In genomic region chr16:401468-402348, GRCh38 we compare ENCODE assay signal across 8 cellular contexts. TPM values are rescaled to one million over a fixed set of nuclear protein-coding genes. Genes with fewer than 3 reads are reported as not detected.
DNase-seq lines count a peak whose midpoint lies in the region; ATAC-seq and TF ChIP-seq lines count a peak whose summit lies in the region.

Gene DECR2 (plus strand): TSS chr16:401885. CDS start chr16:401964, 79 bp downstream.

- H3K36me3 ChIP-seq in CD8-positive, alpha-beta memory T cell (ENCODE audit: insufficient read depth, low read length) = no peaks in the 10 kb centered on the region
- 0 out of 2 replicates have a peak, but pooled peaks cover 3% of the 10 kb centered on the region for H3K36me3 ChIP-seq in OCI-LY1 (ENCODE audit: insufficient read depth, low read length)
- H3K36me3 ChIP-seq in mucosa of rectum (ENCODE audit: control insufficient read depth in 2 of 2, insufficient read depth in 2 of 2, low read length in 2 of 2) = peaks cover 0 to 4% of the 10 kb centered on the region in 2 donors

- peaks cover 1% of the 10 kb centered on the region in 2 donors for H3K27me3 Mint-ChIP-seq in CD8-positive, alpha-beta memory T cell

- peak within 1 kb of the TSS; percentile 82 to 90 (median 88) for H3K4me3 Mint-ChIP-seq in CD8-positive, alpha-beta memory T cell

- peak within 1 kb of the TSS; percentile 75 for H3K27ac ChIP-seq in CD8-positive, alpha-beta memory T cell (ENCODE audit: low read depth, low read length)
- peak within 1 kb of the TSS; percentile 61 for H3K27ac ChIP-seq in OCI-LY1 (ENCODE audit: low read depth, low read length, poor library complexity, severe bottlenecking)
- H3K27ac ChIP-seq in mucosa of rectum (ENCODE audit: low read depth in 2 of 2, low read length in 2 of 2) = peak within 1 kb of the TSS; percentile 91 to 92

- peaks cover 14% of the 10 kb centered on the region for H3K4me1 ChIP-seq in CD8-positive, alpha-beta memory T cell (ENCODE audit: insufficient read depth, low read length)
- H3K4me1 ChIP-seq in OCI-LY1 (ENCODE audit: insufficient read depth, low read length, severe bottlenecking) (peaks cover 21% of the 10 kb centered on the region), mucosa of rectum (ENCODE audit: control insufficient read depth in 2 of 2, insufficient read depth in 2 of 2, low read length in 2 of 2) (peaks cover 4 to 12% of the 10 kb centered on the region in 2 donors)

- H3K4me3 ChIP-seq in CD8-positive, alpha-beta memory T cell (ENCODE audit: low read length) = peak within 1 kb of the TSS; percentile 74
- H3K4me3 ChIP-seq in OCI-LY1 (ENCODE audit: low read depth, low read length, poor library complexity, severe bottlenecking) (peak within 1 kb of the TSS; percentile 79), epithelial cell of proximal tubule (ENCODE audit: low read depth, low read length) (peak within 1 kb of the TSS; percentile 94), mucosa of rectum (ENCODE audit: low read length in 2 of 2) (peak within 1 kb of the TSS; percentile 79 to 89)

- no peaks in the 10 kb centered on the region for H3K79me2 ChIP-seq in OCI-LY1 (ENCODE audit: insufficient read depth, low read length)

- H3K9ac ChIP-seq in OCI-LY1 (ENCODE audit: low read length) (peak within 1 kb of the TSS; percentile 81), mucosa of rectum (ENCODE audit: low read depth in 1 of 2, low read length in 2 of 2) (peak within 1 kb of the TSS; percentile 80 to 87)

- ATAC-seq in GM19438 (IDR thresholded peaks at IDR 0.05; ENCODE audit: low read depth, unreplicated experiment) = peak; percentile 49

- H3K27me3 ChIP-seq in CD8-positive, alpha-beta memory T cell (ENCODE audit: insufficient read depth, low read length, poor library complexity, severe bottlenecking) = no peaks in the 10 kb centered on the region
- H3K27me3 ChIP-seq in OCI-LY1 (ENCODE audit: insufficient read depth, low read length) (no peaks in the 10 kb centered on the region; the same call in 1 of the 2 replicates), mucosa of rectum (ENCODE audit: control insufficient read depth in 2 of 2, insufficient read depth in 2 of 2, low read length in 2 of 2) (no peaks in the 10 kb centered on the region)

- no peak within 1 kb of the TSS for H2AFZ ChIP-seq in OCI-LY1 (ENCODE audit: low read length)

- no peaks in the 10 kb centered on the region for H3K9me3 Mint-ChIP-seq in CD8-positive, alpha-beta memory T cell

- no peaks in the 10 kb centered on the region for H3K9me2 ChIP-seq in OCI-LY1 (ENCODE audit: low read depth, low read length)

- no peaks in the 10 kb centered on the region for H4K20me1 ChIP-seq in OCI-LY1 (ENCODE audit: insufficient read depth, low read length)

- CTCF ChIA-PET in CD8-positive, alpha-beta memory T cell (lab: Charles Lee) = interaction anchor here (0.6 to 2.1 kb wide), 12 partner anchors 9 to 336 kb away, joined by 3 to 11 read pairs (median 4); partner anchors contain the start of genes FAM234A and PGAP6

- H3K4me1 Mint-ChIP-seq in CD8-positive, alpha-beta memory T cell = peaks cover 9 to 23% (median 10%) of the 10 kb centered on the region in 3 donors

- peak; percentile 65 for TF ChIP-seq CTCF in OCI-LY1 (IDR thresholded peaks at IDR 0.05; ENCODE audit: low read length)
- TF ChIP-seq CTCF in epithelial cell of proximal tubule (conservative IDR thresholded peaks at IDR 0.05; ENCODE audit: low read depth, low read length) = peak; percentile 42

- H3F3A ChIP-seq in OCI-LY1 (ENCODE audit: insufficient read depth, low read length) = 0 out of 2 replicates have a peak, but pooled peaks cover 4% of the 10 kb centered on the region

- POLR2A ChIA-PET in CD8-positive, alpha-beta memory T cell (lab: Charles Lee) = interaction anchor here (0.6 to 1.7 kb wide), 8 partner anchors 19 to 406 kb away, joined by 3 to 9 read pairs (median 4); partner anchors contain the start of genes AXIN1, FAM234A, METTL26 and MRPL28

- peak within 1 kb of the TSS; percentile 85 for H3K4me2 ChIP-seq in OCI-LY1 (ENCODE audit: low read length)

- peak within 1 kb of the TSS; percentile 79 to 99 (median 92) for H3K27ac Mint-ChIP-seq in CD8-positive, alpha-beta memory T cell

- DNase-seq in CD8-positive, alpha-beta memory T cell = peak; percentile 93 to 100 (median 97)
- DNase-seq in HT1080 (ENCODE audit: low read depth) (peak; percentile 76), activated T-cell treated with anti-CD3 and anti-CD28 coated beads for 48 hours (ENCODE audit: low read depth) (peak; percentile 99), epithelial cell of proximal tubule (ENCODE audit: low read depth) (no peak)
- peak; percentile 97 to 98 for DNase-seq in stimulated activated CD8-positive, alpha-beta memory T cell treated with anti-CD3 and anti-CD28 coated beads, Interleukin-4, amount 100 ng/mL, for 4 hours (ENCODE audit: low read depth in 2 of 2, low spot score in 1 of 2)

- peaks cover 0 to 2% (median 0%) of the 10 kb centered on the region in 3 donors for H3K36me3 Mint-ChIP-seq in CD8-positive, alpha-beta memory T cell

- H3K9me3 ChIP-seq in CD8-positive, alpha-beta memory T cell (ENCODE audit: low read length) = no peaks in the 10 kb centered on the region
- H3K9me3 ChIP-seq in OCI-LY1 (ENCODE audit: low read length) (no peaks in the 10 kb centered on the region), mucosa of rectum (ENCODE audit: control insufficient read depth in 2 of 2, low read length in 2 of 2) (no peaks in the 10 kb centered on the region)

RNA-seq across cellular contexts. Expression of gene DECR2, which starts in this region (rescaled TPM):
- total RNA-seq in CD8-positive, alpha-beta memory T cell = 1 to 10 TPM; 6.8 to 7.9 TPM
- polyA plus RNA-seq in CD8-positive, alpha-beta memory T cell = 3.9 TPM
- total RNA-seq in HT1080 (2014; rRNA removed; shearing (Covaris generic)) = 8.9 and 11.5 TPM in 2 replicates
- polyA plus RNA-seq in HT1080 (2015; cell fraction: cytosol; rRNA removed) = 20.6 and 21.7 TPM in 2 replicates
- polyA plus RNA-seq in HT1080 (2015; cell fraction: nucleus; rRNA removed) = 61.6 and 63.2 TPM in 2 replicates
- 12.9 and 20.8 TPM in 2 replicates for total RNA-seq in epithelial cell of proximal tubule
